ENCODE assay signal across 20 cellular contexts in genomic region chr2:13102340-13103063, GRCh38.
"Had no signal": no experiment of that assay in that cellular context is flagged by ENCODE, and none has a peak within 500 bp of the region (broad histone marks: within the 10 kb centered on the region; RNA-seq: fewer than 3 reads in every experiment).

No MANE protein-coding gene starts in this region.

- H3K36me3 ChIP-seq: neutrophil, sigmoid colon, stomach, thyroid gland had no signal

- DNase-seq: effector CD4-positive, alpha-beta T cell; endodermal cell; erythroblast; foreskin melanocyte; head of caudate nucleus; mesendoderm; naive thymus-derived CD4-positive, alpha-beta T cell; psoas muscle; retina; sigmoid colon; stimulated activated CD4-positive, alpha-beta T cell treated with anti-CD3 and anti-CD28 coated beads, Interleukin-2, amount 100 ng/mL, for 24 hours; stimulated activated CD4-positive, alpha-beta T cell treated with anti-CD3 and anti-CD28 coated beads, Interleukin-4, amount 100 ng/mL, for 4 hours; stimulated activated naive CD4-positive, alpha-beta T cell; stomach; substantia nigra; thyroid gland had no signal

- H3K27ac ChIP-seq: coronary artery, neutrophil, psoas muscle, sigmoid colon, skin epidermis, stomach, thyroid gland had no signal

- H3K4me1 ChIP-seq: psoas muscle, sigmoid colon, stomach, thyroid gland had no signal

- H3K27ac Mint-ChIP-seq: endodermal cell; naive thymus-derived CD4-positive, alpha-beta T cell; type B pancreatic cell had no signal

- H3K4me3 ChIP-seq: coronary artery, psoas muscle, sigmoid colon, skin epidermis, stomach, thyroid gland had no signal

- ATAC-seq: naive thymus-derived CD4-positive, alpha-beta T cell; psoas muscle had no signal

- H3K9me3 ChIP-seq: neutrophil, psoas muscle, sigmoid colon, thyroid gland had no signal

- H3K36me3 Mint-ChIP-seq: type B pancreatic cell had no signal

- H3K4me3 Mint-ChIP-seq: endodermal cell; naive thymus-derived CD4-positive, alpha-beta T cell; type B pancreatic cell had no signal

- H3K27me3 ChIP-seq: neutrophil, sigmoid colon, stomach, thyroid gland had no signal

- H3K4me1 Mint-ChIP-seq: endodermal cell had no signal
